1 cellular context compared by ENCODE assay signal in the genomic region with DNA sequence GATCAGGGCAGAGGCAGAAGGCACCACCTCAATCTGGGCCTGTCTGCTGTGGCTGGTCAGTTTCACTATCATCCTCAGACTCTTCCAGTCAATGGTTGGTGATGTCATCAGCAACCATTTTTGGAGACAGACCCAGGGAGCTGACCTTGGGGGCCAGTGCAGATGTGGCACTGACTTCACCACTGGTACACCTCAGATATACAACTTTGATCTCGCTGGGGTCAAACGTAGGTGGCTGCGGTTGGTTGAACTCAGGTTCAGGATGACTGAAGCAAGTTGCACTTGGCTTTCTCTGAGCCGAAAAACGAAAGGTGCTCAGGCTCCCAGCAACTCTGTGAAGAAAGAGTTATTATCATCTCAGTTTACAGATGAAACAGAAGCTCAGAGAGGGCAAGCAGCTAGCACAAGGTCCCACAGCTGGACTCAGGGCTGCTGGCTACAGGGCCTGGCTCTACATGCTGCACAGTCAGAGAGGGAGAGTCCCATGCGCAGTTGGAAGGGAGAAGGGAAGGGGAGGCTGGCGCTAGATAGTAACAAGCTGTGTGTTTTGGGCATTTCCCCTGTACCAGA.
TF ChIP-seq lines count a peak whose summit lies in the region.

No MANE protein-coding gene starts in this region.

TF ChIP-seq in GM12891, 5 proteins besides CTCF, POLR2A, EP300 and RAD21:
- peak; percentile 84 for TF ChIP-seq POU2F2 (IDR thresholded peaks at IDR 0.05; ENCODE audit: low read depth, low read length)
- TF ChIP-seq TAF1 (IDR thresholded peaks at IDR 0.05; ENCODE audit: low read depth, low read length), result no peak
- TF ChIP-seq PAX5 (IDR thresholded peaks at IDR 0.05; ENCODE audit: insufficient read depth, low read length, severe bottlenecking), result peak; percentile 99
- TF ChIP-seq POLR2AphosphoS5 (IDR thresholded peaks at IDR 0.05; ENCODE audit: low read depth, low read length), result no peak
- TF ChIP-seq SPI1 (IDR thresholded peaks at IDR 0.05; ENCODE audit: low read depth, low read length), result no peak
